8 cellular contexts compared by ENCODE assay signal in the genomic region with DNA sequence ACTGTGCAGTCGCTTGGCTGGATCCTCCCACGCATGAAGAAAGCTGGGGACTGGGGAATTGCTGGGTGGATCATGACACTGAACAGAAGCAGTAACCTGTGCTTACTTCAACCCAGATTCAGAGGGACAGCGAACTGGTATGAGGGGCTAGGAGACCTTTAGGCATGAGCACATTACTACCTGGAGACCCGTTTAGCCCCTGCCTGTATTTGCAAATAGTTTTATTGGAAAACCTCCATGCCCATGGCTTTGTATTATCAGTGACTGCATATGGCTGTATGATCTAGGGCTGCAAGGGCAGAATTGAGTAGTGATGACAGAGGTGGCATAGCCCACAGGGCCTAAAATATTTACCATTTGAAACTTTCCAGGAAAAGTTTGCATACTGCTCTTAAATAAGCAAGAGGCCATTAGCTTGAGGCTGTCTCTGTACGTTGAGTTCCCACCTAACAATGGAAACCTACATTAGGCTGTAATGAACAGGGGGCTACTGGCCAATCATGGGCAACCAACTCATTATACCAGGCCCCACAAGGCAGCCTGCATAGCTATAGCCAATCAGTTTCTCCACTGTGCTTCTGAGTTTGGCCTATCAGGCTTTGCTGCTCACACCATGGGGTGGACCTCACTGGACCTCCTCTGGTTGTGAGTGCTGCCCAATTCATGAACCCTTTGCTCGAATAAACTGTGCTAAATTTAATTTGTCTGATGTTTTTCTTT. TPM values are rescaled to one million over a fixed set of nuclear protein-coding genes. Genes with fewer than 3 reads are reported as not detected.
A peak's percentile ranks its signal among the peaks of the same experiment; 100 is the strongest.
DNase-seq lines count a peak whose midpoint lies in the region; ATAC-seq and TF ChIP-seq lines count a peak whose summit lies in the region.

No MANE protein-coding gene starts in this region.

- H3K36me3 ChIP-seq in BJ (ENCODE audit: control insufficient read depth, insufficient read depth, low read length) (no peaks in the 10 kb centered on the region), adipocyte (ENCODE audit: control insufficient read depth, insufficient read depth, low read length, severe bottlenecking) (no peaks in the 10 kb centered on the region), mesodermal cell (ENCODE audit: control insufficient read depth, insufficient read depth, low read length) (no peaks in the 10 kb centered on the region)

- peaks cover 25% of the 10 kb centered on the region for H3K9me3 ChIP-seq in adipocyte (ENCODE audit: control insufficient read depth, low read length)
- H3K9me3 ChIP-seq in mesodermal cell (ENCODE audit: control insufficient read depth, low read length) = peaks cover 10% of the 10 kb centered on the region

- peaks cover 3% of the 10 kb centered on the region for H3K4me1 ChIP-seq in adipocyte (ENCODE audit: control insufficient read depth, insufficient read depth, low read length)
- peaks cover 3% of the 10 kb centered on the region for H3K4me1 ChIP-seq in mesodermal cell (ENCODE audit: control insufficient read depth, insufficient read depth, low read length, poor library complexity, severe bottlenecking)

- no peak overlapping the region for H3K27ac ChIP-seq in mesodermal cell (ENCODE audit: low read depth, low read length, severe bottlenecking)

- H3K27me3 ChIP-seq in BJ (ENCODE audit: control insufficient read depth, insufficient read depth, low read length) = peaks cover 2% of the 10 kb centered on the region; the same call in 1 of the 2 replicates
- peaks cover 19% of the 10 kb centered on the region for H3K27me3 ChIP-seq in adipocyte (replicated peaks; ENCODE audit: control insufficient read depth, insufficient read depth, low read length)

- H3K4me3 ChIP-seq in BJ (ENCODE audit: low read depth, low read length) (peak overlapping the region; percentile 42), adipocyte (ENCODE audit: low read length) (peak overlapping the region; percentile 75), mesodermal cell (ENCODE audit: extremely low read depth, insufficient read depth, low read length, poor library complexity, severe bottlenecking) (peak overlapping the region; percentile 36)

- POLR2A ChIA-PET in BJ (lab: Charles Lee) = no interaction called here

- DNase-seq in BJ (ENCODE audit: low read depth) (no peak), adipocyte (ENCODE audit: low read depth) (no peak), NCI-H2107 treated with DMSO at 0.1 percent for 48 hours (lab: John Stamatoyannopoulos, UW; ENCODE audit: unreplicated experiment) (no peak), SK-N-DZ (ENCODE audit: low spot score) (no peak), nucleus accumbens (lab: John Stamatoyannopoulos, UW) (no peak)

- WGBS in mesodermal cell (ENCODE audit: insufficient coverage in 2 of 2), 2 experiments = 55 to 66% methylated on average over 4 of the region's 6 CpGs

- no peak for TF ChIP-seq CTCF in BJ (IDR thresholded peaks at IDR 0.05; ENCODE audit: insufficient read depth, low read depth, low read length)

- ATAC-seq in HG02588 (IDR thresholded peaks at IDR 0.05; ENCODE audit: unreplicated experiment) = peak; percentile 34
- no peak for ATAC-seq in GM21737 (IDR thresholded peaks at IDR 0.05; ENCODE audit: unreplicated experiment)

- H3K9ac ChIP-seq in adipocyte (ENCODE audit: low read length) = no peak overlapping the region

- CTCF ChIA-PET in BJ (lab: Yijun Ruan, JAX) = interaction anchor here (0.7 to 0.9 kb wide), 2 partner anchors 13 to 25 kb away, joined by 3 read pairs; no protein-coding TSS in a partner anchor

RNA-seq across cellular contexts. Expression of gene ST8SIA6, which starts 0.6 kb away (rescaled TPM):
- 0.07 TPM in 1 of 2 replicates, not detected in the other for polyA plus RNA-seq in BJ (2011; rRNA removed)
- polyA minus RNA-seq in BJ (2011; rRNA and poly(A)+ RNA removed) = 0.09 and 0.15 TPM in 2 replicates
- 0.48 TPM for polyA plus RNA-seq in mesodermal cell (2013, experiment 1 of 2)
- polyA plus RNA-seq in mesodermal cell (2013, experiment 2 of 2) = 0.25 TPM
- not detected in 2 replicates for polyA plus RNA-seq in SK-N-DZ (2014; cell fraction: cytosol; rRNA removed)
- polyA plus RNA-seq in SK-N-DZ (2014; cell fraction: nucleus; rRNA removed) = not detected in 2 replicates
